Comparison of ENCODE assay signal across 8 cellular contexts in the genomic region with DNA sequence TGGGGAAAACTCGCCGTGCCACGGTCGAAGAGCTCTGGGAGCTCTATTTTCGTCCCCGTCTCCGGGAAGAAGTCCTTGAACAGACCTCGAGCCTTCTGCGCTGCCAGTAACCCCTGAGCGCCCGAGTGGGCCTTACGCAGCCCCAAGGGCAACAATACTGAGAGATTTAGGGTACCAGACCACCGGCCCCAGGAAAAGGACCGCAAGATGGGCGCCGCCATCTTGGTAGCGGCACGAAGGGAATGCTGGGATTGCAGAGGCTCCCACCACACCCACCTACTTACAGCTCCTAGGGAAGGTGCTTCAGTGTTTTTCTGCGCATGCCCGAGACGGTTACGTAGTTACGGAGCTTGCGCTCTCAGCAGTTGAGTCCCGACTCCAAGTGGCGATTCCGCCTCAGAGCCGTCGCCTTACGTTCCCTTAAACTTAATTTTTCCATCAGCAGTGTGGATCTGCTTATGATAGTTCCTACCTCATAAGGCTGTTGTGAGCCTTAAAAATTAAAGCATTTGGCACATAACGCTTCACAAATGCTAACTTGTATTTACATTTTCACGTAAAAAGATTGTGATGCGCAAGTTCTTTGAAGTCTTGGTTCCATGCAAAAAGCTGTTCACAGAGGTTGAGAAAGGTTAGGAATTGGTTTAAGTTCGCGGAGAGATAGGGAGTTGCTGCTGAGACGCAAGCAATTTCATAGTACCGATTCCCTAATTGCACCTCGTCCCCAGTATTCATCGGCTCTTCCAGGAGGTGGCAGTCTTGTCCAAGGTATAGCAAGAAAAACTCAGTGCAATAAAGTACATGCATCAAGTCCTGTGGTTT. TPM values are rescaled to one million over a fixed set of nuclear protein-coding genes. Genes with fewer than 3 reads are reported as not detected.
DNase-seq lines count a peak whose midpoint lies in the region; ATAC-seq, FAIRE-seq and TF ChIP-seq lines count a peak whose summit lies in the region.

YARS2 (minus strand) TSS at position 244 of the 822 bp plus-strand sequence; CDS start at position 221, 23 bp downstream.

- no peaks in the 10 kb centered on the region for H3K9me3 ChIP-seq in HUES64 (ENCODE audit: insufficient read depth, low read depth, low read length)
- no peaks in the 10 kb centered on the region for H3K9me3 ChIP-seq in OCI-LY1 (ENCODE audit: low read length)
- H3K9me3 ChIP-seq in endothelial cell of umbilical vein (replicated peaks; ENCODE audit: control insufficient read depth, insufficient read depth, low read length) = no peaks in the 10 kb centered on the region
- no peaks in the 10 kb centered on the region for H3K9me3 ChIP-seq in mononuclear cell (ENCODE audit: low read depth, low read length)

- H3K9ac ChIP-seq in HUES64 (ENCODE audit: low read depth, low read length) (peak within 1 kb of the TSS; percentile 95), OCI-LY1 (ENCODE audit: low read length) (peak within 1 kb of the TSS; percentile 83), endothelial cell of umbilical vein (replicated peaks; ENCODE audit: extremely low read depth, insufficient read depth, low read length) (peak within 1 kb of the TSS; percentile 95)

- peak; percentile 93 for FAIRE-seq in endothelial cell of umbilical vein (lab: Jason Lieb, UNC)

- intact Hi-C loops in endothelial cell of umbilical vein (cut with micrococcal nuclease) = loop anchor here (1.0 to 5.0 kb wide), 7 partner anchors 75 to 1266 kb away; partner anchors contain the start of genes ALG10, PKP2 and SYT10

- peak within 1 kb of the TSS; percentile 86 for H3K4me3 ChIP-seq in HUES64 (ENCODE audit: low read length)
- peak within 1 kb of the TSS; percentile 81 for H3K4me3 ChIP-seq in OCI-LY1 (ENCODE audit: low read depth, low read length, poor library complexity, severe bottlenecking)
- peak within 1 kb of the TSS; percentile 60 to 90 (median 76) for H3K4me3 ChIP-seq in endothelial cell of umbilical vein (replicated peaks in 1 of 3; ENCODE audit: insufficient read depth in 1 of 3, low read depth in 1 of 3, low read length in 3 of 3)
- peak within 1 kb of the TSS; percentile 93 for H3K4me3 ChIP-seq in mononuclear cell (ENCODE audit: low read length)

- dilution Hi-C loops in endothelial cell of umbilical vein (cut with MboI; ENCODE audit: extremely low pct_ligation_motif_present, low sequenced_read_pairs) = no loop called here

- DNase-seq in D341Med (ENCODE audit: low spot score) (peak; percentile 91), endothelial cell of umbilical vein (ENCODE audit: low read depth, low spot score) (peak; percentile 95)
- DNase-seq in activated CD8-positive, alpha-beta memory T cell treated with anti-CD3 and anti-CD28 coated beads, Interleukin-2, amount 50 U/mL, for 48 hours = peak; percentile 89
- peak; percentile 83 for DNase-seq in stimulated activated CD8-positive, alpha-beta memory T cell treated with anti-CD3 and anti-CD28 coated beads, Interleukin-4, amount 100 ng/mL, for 24 hours (ENCODE audit: low read depth)

- no peaks in the 10 kb centered on the region for H3K9me1 ChIP-seq in endothelial cell of umbilical vein (replicated peaks; ENCODE audit: control insufficient read depth, extremely low read depth, insufficient read depth, low read length)

- H3K79me2 ChIP-seq in OCI-LY1 (ENCODE audit: insufficient read depth, low read length) (no peaks in the 10 kb centered on the region), endothelial cell of umbilical vein (ENCODE audit: control insufficient read depth, insufficient read depth, low read length) (peaks cover 24% of the 10 kb centered on the region)

- CTCF ChIA-PET in endothelial cell of umbilical vein (lab: Charles Lee) = interaction anchor here (0.6 to 4.8 kb wide), 27 partner anchors 10 to 1484 kb away, joined by 3 to 143 read pairs (median 4); partner anchors contain the start of genes ALG10 and PKP2

- H3F3A ChIP-seq in OCI-LY1 (ENCODE audit: insufficient read depth, low read length) = no peaks in the 10 kb centered on the region

- H3K4me1 ChIP-seq in HUES64 (ENCODE audit: insufficient read depth, low read length) (peaks cover 15% of the 10 kb centered on the region), OCI-LY1 (ENCODE audit: insufficient read depth, low read length, severe bottlenecking) (peaks cover 15% of the 10 kb centered on the region), endothelial cell of umbilical vein (ENCODE audit: control insufficient read depth, extremely low read depth, insufficient read depth, low read length) (peaks cover 13% of the 10 kb centered on the region), mononuclear cell (ENCODE audit: insufficient read depth, low read length) (peaks cover 16% of the 10 kb centered on the region)

- H3K9me2 ChIP-seq in OCI-LY1 (ENCODE audit: low read depth, low read length) = no peaks in the 10 kb centered on the region

- ATAC-seq in GM21423 (IDR thresholded peaks at IDR 0.05; ENCODE audit: unreplicated experiment) = peak; percentile 88

- peak; percentile 90 for TF ChIP-seq CTCF in OCI-LY1 (IDR thresholded peaks at IDR 0.05; ENCODE audit: low read length)
- TF ChIP-seq CTCF in endothelial cell of umbilical vein (IDR thresholded peaks at IDR 0.05; ENCODE audit: extremely low read depth in 1 of 2, insufficient read depth in 1 of 2, low read depth in 1 of 2, low read length in 2 of 2) = peak; percentile 68 to 88

- under 1% methylated on average over 39 of the region's 39 CpGs for WGBS in HUES64

- BruUV-seq in endothelial cell of umbilical vein (replicated peaks; lab: Mats Ljungman, UMichigan) = no TSS peak

- peak within 1 kb of the TSS; percentile 79 for H3K27ac ChIP-seq in HUES64 (ENCODE audit: low read depth, low read length)
- H3K27ac ChIP-seq in OCI-LY1 (ENCODE audit: low read depth, low read length, poor library complexity, severe bottlenecking) = peak within 1 kb of the TSS; percentile 74
- peak within 1 kb of the TSS; percentile 91 for H3K27ac ChIP-seq in endothelial cell of umbilical vein (ENCODE audit: insufficient read depth, low read depth, low read length)

- POLR2A ChIA-PET in endothelial cell of umbilical vein (lab: Charles Lee) = interaction anchor here (0.6 to 1.3 kb wide), 5 partner anchors 141 to 1266 kb away, joined by 3 to 7 read pairs (median 3); partner anchors contain the start of genes ALG10 and PKP2

- H4K20me1 ChIP-seq in OCI-LY1 (ENCODE audit: insufficient read depth, low read length) = no peaks in the 10 kb centered on the region
- no peaks in the 10 kb centered on the region for H4K20me1 ChIP-seq in endothelial cell of umbilical vein (replicated peaks; ENCODE audit: control insufficient read depth, extremely low read depth, insufficient read depth, low read length)

- peak within 1 kb of the TSS; percentile 88 for H2AFZ ChIP-seq in OCI-LY1 (ENCODE audit: low read length)
- peak within 1 kb of the TSS; percentile 85 for H2AFZ ChIP-seq in endothelial cell of umbilical vein (ENCODE audit: low read depth, low read length)

- TF ChIP-seq POLR2A in endothelial cell of umbilical vein (IDR thresholded peaks at IDR 0.05; ENCODE audit: low read depth, low read length) = peak; percentile 97

- H3K27me3 ChIP-seq in HUES64 (ENCODE audit: insufficient read depth, low read length) = no peaks in the 10 kb centered on the region
- H3K27me3 ChIP-seq in OCI-LY1 (ENCODE audit: insufficient read depth, low read length) = no peaks in the 10 kb centered on the region
- H3K27me3 ChIP-seq in endothelial cell of umbilical vein (ENCODE audit: control insufficient read depth in 2 of 2, insufficient read depth in 2 of 2, low read length in 2 of 2) = no peaks in the 10 kb centered on the region
- H3K27me3 ChIP-seq in mononuclear cell (ENCODE audit: insufficient read depth, low read length) = no peaks in the 10 kb centered on the region

- peaks cover 31% of the 10 kb centered on the region for H3K36me3 ChIP-seq in HUES64 (ENCODE audit: insufficient read depth, low read length)
- peaks cover 32% of the 10 kb centered on the region for H3K36me3 ChIP-seq in OCI-LY1 (ENCODE audit: insufficient read depth, low read length)
- H3K36me3 ChIP-seq in endothelial cell of umbilical vein (ENCODE audit: control insufficient read depth in 2 of 2, extremely low read depth in 1 of 2, insufficient read depth in 2 of 2, low read length in 2 of 2) = peaks cover 5 to 8% of the 10 kb centered on the region in 2 experiments

- H3K4me2 ChIP-seq in OCI-LY1 (ENCODE audit: low read length) (peak within 1 kb of the TSS; percentile 95), endothelial cell of umbilical vein (ENCODE audit: insufficient read depth, low read length) (peak within 1 kb of the TSS; percentile 97)

TF ChIP-seq in endothelial cell of umbilical vein, 7 proteins besides CTCF, POLR2A, EP300 and RAD21:
- TF ChIP-seq POLR2AphosphoS5 (IDR thresholded peaks at IDR 0.05; ENCODE audit: insufficient read depth, low read depth, low read length) = peak; percentile 79
- TF ChIP-seq FOS (IDR thresholded peaks at IDR 0.05; ENCODE audit: borderline replicate concordance, insufficient read depth, low read length) = no peak
- no peak for TF ChIP-seq GATA2 (IDR thresholded peaks at IDR 0.05; ENCODE audit: insufficient read depth, insufficient read length, low read depth, low read length)
- no peak for TF ChIP-seq EZH2 (IDR thresholded peaks at IDR 0.05; ENCODE audit: borderline replicate concordance, low read depth, low read length, severe bottlenecking)
- TF ChIP-seq MYC (IDR thresholded peaks at IDR 0.05; ENCODE audit: low read depth, low read length) = no peak
- no peak for TF ChIP-seq JUN (IDR thresholded peaks at IDR 0.05; ENCODE audit: borderline replicate concordance, insufficient read depth, insufficient read length, low read depth)

RNA-seq across cellular contexts. Expression of gene YARS2, which starts in this region (rescaled TPM):
- 34.2 TPM for polyA plus RNA-seq in HUES64 (2013, experiment 1 of 2)
- 40.6 TPM for polyA plus RNA-seq in HUES64 (2013, experiment 2 of 2)
- total RNA-seq in endothelial cell of umbilical vein (26.8 and 28.4 TPM in 2 replicates), mononuclear cell (16.3 TPM)
- polyA plus RNA-seq in endothelial cell of umbilical vein = 24.6 and 25.2 TPM in 2 replicates
- 18.5 and 22.0 TPM in 2 replicates for polyA plus RNA-seq in endothelial cell of umbilical vein (2011; cell fraction: cytosol; rRNA removed)
- 14.8 and 15.7 TPM in 2 replicates for polyA plus RNA-seq in endothelial cell of umbilical vein (2011; cell fraction: nucleus; rRNA removed)
- polyA plus RNA-seq in endothelial cell of umbilical vein (2012) = 37.9 and 45.9 TPM in 2 replicates
- 20.1 and 22.1 TPM in 2 replicates for polyA minus RNA-seq in endothelial cell of umbilical vein
- 18.3 TPM for polyA minus RNA-seq in endothelial cell of umbilical vein (2011; cell fraction: cytosol; rRNA and poly(A)+ RNA removed)
- 22.4 and 22.5 TPM in 2 replicates for polyA minus RNA-seq in endothelial cell of umbilical vein (2011; cell fraction: nucleus; rRNA and poly(A)+ RNA removed)

Comparison
In these comparisons a context has a peak if more than half of its experiments do, and no peak if none do; other contexts are left out.
1. Peak in every context shown above with its lines: DNase-seq, ATAC-seq, H3K4me3 ChIP-seq and H3K27ac ChIP-seq.